1 cellular context compared by ENCODE assay signal in genomic region chr4:8488791-8489369, GRCh38.
TF ChIP-seq lines count a peak whose summit lies in the region.

No MANE protein-coding gene starts in this region.

TF ChIP-seq in H1, 55 proteins besides CTCF, POLR2A, EP300 and RAD21:
- no peak for TF ChIP-seq EGR1 (IDR thresholded peaks at IDR 0.05; ENCODE audit: borderline replicate concordance, low read depth, low read length)
- no peak for TF ChIP-seq ATF2 (IDR thresholded peaks at IDR 0.05; ENCODE audit: low read length)
- TF ChIP-seq RFX5 (IDR thresholded peaks at IDR 0.05; ENCODE audit: borderline replicate concordance, low read depth, low read length): no peak
- no peak for TF ChIP-seq JUND (IDR thresholded peaks at IDR 0.05; ENCODE audit: low read length)
- TF ChIP-seq NRF1 (IDR thresholded peaks at IDR 0.05; ENCODE audit: low read depth, low read length): no peak
- TF ChIP-seq CHD1 (IDR thresholded peaks at IDR 0.05; ENCODE audit: low read depth, low read length): no peak
- no peak for TF ChIP-seq YY1 (IDR thresholded peaks at IDR 0.05; ENCODE audit: low read depth, low read length)
- TF ChIP-seq CHD7 (IDR thresholded peaks at IDR 0.05; ENCODE audit: insufficient replicate concordance, low read length): no peak
- TF ChIP-seq CBX5 (IDR thresholded peaks at IDR 0.05; ENCODE audit: low read depth, low read length): no peak
- no peak for TF ChIP-seq KDM1A (IDR thresholded peaks at IDR 0.05; ENCODE audit: borderline replicate concordance, low read length)
- no peak for TF ChIP-seq NANOG (IDR thresholded peaks at IDR 0.05; ENCODE audit: insufficient read depth, low read depth, low read length, poor library complexity, severe bottlenecking)
- no peak for TF ChIP-seq GTF2F1 (IDR thresholded peaks at IDR 0.05; ENCODE audit: borderline replicate concordance, low read depth, low read length)
- TF ChIP-seq KDM5A (IDR thresholded peaks at IDR 0.05; ENCODE audit: low read length): no peak
- no peak for TF ChIP-seq BCL11A (IDR thresholded peaks at IDR 0.05; ENCODE audit: low read depth in 2 of 2, low read length in 2 of 2)
- TF ChIP-seq USF2 (IDR thresholded peaks at IDR 0.05; ENCODE audit: low read length): no peak
TF ChIP-seq in H1: peak in this region for 0.
